29 cellular contexts compared by ENCODE assay signal in the genomic region with DNA sequence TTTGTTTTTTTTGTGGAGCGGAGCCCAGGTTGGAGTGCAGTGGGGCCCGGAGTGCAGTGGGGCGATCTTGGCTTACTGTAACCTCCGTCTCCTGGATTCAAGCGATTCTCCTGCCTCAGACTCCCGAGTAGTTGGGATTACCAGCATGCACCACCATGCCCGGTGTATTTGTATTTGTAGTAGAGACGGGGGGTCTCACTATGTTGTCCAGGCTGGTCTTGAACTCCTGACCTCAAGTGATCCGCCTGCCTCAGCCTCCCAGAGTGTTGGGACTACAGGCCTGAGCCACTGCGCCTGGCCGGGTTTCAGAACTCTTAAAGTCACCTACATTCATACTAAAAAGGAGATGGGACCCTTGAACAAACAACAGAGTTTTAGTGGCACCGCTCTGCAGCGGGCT. TPM values are rescaled to one million over a fixed set of nuclear protein-coding genes. Genes with fewer than 3 reads are reported as not detected.
"Had no signal": no experiment of that assay in that cellular context is flagged by ENCODE, and none has a peak within 500 bp of the region (broad histone marks: within the 10 kb centered on the region; RNA-seq: fewer than 3 reads in every experiment).

No MANE protein-coding gene starts in this region.

- H3K4me1 ChIP-seq: right lobe of liver, tibial nerve had no signal

- H3K27me3 Mint-ChIP-seq: activated CD8-positive, alpha-beta T cell treated with anti-CD3 and anti-CD28 coated beads for 36 hours had no signal

- H3K9me3 Mint-ChIP-seq: activated CD8-positive, alpha-beta T cell treated with anti-CD3 and anti-CD28 coated beads for 36 hours; activated T-cell treated with anti-CD3 and anti-CD28 coated beads, Interleukin-2, amount 50 U/mL, for 4 hours; activated T-helper 17 cell treated with anti-CD3 and anti-CD28 coated beads, Interleukin-2, amount 50 U/mL, for 72 hours; dendritic cell treated with granulocyte-macrophage colony-stimulating factor and Interleukin-4, amounts not matched to agents 40 ng/mL and 50 ng/mL, for 4 days; endodermal cell; nephron; T-helper 1 cell treated with Interleukin-12 subunit alpha and Interleukin-12 subunit beta and Interleukin-4 antibody, amounts not matched to agents 30 μg/mL and 1 μg/mL, for 36 hours; WTC11 had no signal

- H3K27ac ChIP-seq: brain microvascular endothelial cell, foreskin keratinocyte, heart right ventricle, left lung, lower lobe of right lung, neutrophil, ovary, right lobe of liver, tibial nerve had no signal

- H3K36me3 ChIP-seq: brain microvascular endothelial cell, heart right ventricle, left lung, lower lobe of right lung, neutrophil, ovary, right lobe of liver, tibial nerve had no signal

- H3K4me3 Mint-ChIP-seq: activated CD8-positive, alpha-beta T cell treated with anti-CD3 and anti-CD28 coated beads for 36 hours; activated T-cell treated with anti-CD3 and anti-CD28 coated beads, Interleukin-2, amount 50 U/mL, for 4 hours; activated T-helper 17 cell treated with anti-CD3 and anti-CD28 coated beads, Interleukin-2, amount 50 U/mL, for 72 hours; dendritic cell treated with granulocyte-macrophage colony-stimulating factor and Interleukin-4, amounts not matched to agents 40 ng/mL and 50 ng/mL, for 4 days; endodermal cell; nephron; T-helper 1 cell treated with Interleukin-12 subunit alpha and Interleukin-12 subunit beta and Interleukin-4 antibody, amounts not matched to agents 30 μg/mL and 1 μg/mL, for 36 hours; WTC11 had no signal

- DNase-seq: activated gamma-delta T cell treated with Interleukin-2 at 50 U/mL for 16 hours; amniotic stem cell; brain microvascular endothelial cell; central memory CD4-positive, alpha-beta T cell; foreskin keratinocyte; heart right ventricle; lower lobe of right lung; mesenchymal stem cell; ovary; stimulated activated naive CD4-positive, alpha-beta T cell treated with Interleukin-2 at 50 U/mL for 16 hours; T1000 had no signal

- H3K9me3 ChIP-seq: heart right ventricle, left lung, lower lobe of right lung, neutrophil, ovary, right lobe of liver, tibial nerve had no signal

- H3K4me1 Mint-ChIP-seq: activated T-helper 17 cell treated with anti-CD3 and anti-CD28 coated beads, Interleukin-2, amount 50 U/mL, for 72 hours had no signal

- H3K4me3 ChIP-seq: heart right ventricle, left lung, lower lobe of right lung, ovary, right lobe of liver, tibial nerve had no signal

- H3K27me3 ChIP-seq: brain microvascular endothelial cell, foreskin keratinocyte, left lung, ovary, right lobe of liver, tibial nerve had no signal

- H3K27ac Mint-ChIP-seq: activated CD8-positive, alpha-beta T cell treated with anti-CD3 and anti-CD28 coated beads for 36 hours; activated T-helper 17 cell treated with anti-CD3 and anti-CD28 coated beads, Interleukin-2, amount 50 U/mL, for 72 hours; dendritic cell treated with granulocyte-macrophage colony-stimulating factor and Interleukin-4, amounts not matched to agents 40 ng/mL and 50 ng/mL, for 4 days; endodermal cell; nephron; progenitor cell of endocrine pancreas; T-helper 1 cell treated with Interleukin-12 subunit alpha and Interleukin-12 subunit beta and Interleukin-4 antibody, amounts not matched to agents 30 μg/mL and 1 μg/mL, for 36 hours had no signal

- FAIRE-seq: astrocyte had no signal

- H3K36me3 Mint-ChIP-seq: WTC11 had no signal

RNA-seq across cellular contexts. Expression of a gene that starts 52.7 kb away (rescaled TPM):
- total RNA-seq: activated CD8-positive, alpha-beta T cell treated with anti-CD3 and anti-CD28 coated beads for 36 hours; activated T-helper 17 cell treated with anti-CD3 and anti-CD28 coated beads, Interleukin-2, amount 50 U/mL, for 72 hours; mononuclear cell; tibial nerve had no signal

RNA-seq across cellular contexts. Expression of a gene that starts 59.6 kb away (rescaled TPM):
- total RNA-seq: activated CD8-positive, alpha-beta T cell treated with anti-CD3 and anti-CD28 coated beads for 36 hours; activated T-cell treated with anti-CD3 and anti-CD28 coated beads, Interleukin-2, amount 50 U/mL, for 4 hours; activated T-helper 17 cell treated with anti-CD3 and anti-CD28 coated beads, Interleukin-2, amount 50 U/mL, for 72 hours; endodermal cell; esophagus mucosa; foreskin keratinocyte; progenitor cell of endocrine pancreas; right lobe of liver; skeletal muscle tissue; temporal lobe; WTC11 had no signal
- polyA plus RNA-seq: foreskin keratinocyte had no signal
